Comparison of ENCODE assay signal across 1 cellular context in the genomic region with DNA sequence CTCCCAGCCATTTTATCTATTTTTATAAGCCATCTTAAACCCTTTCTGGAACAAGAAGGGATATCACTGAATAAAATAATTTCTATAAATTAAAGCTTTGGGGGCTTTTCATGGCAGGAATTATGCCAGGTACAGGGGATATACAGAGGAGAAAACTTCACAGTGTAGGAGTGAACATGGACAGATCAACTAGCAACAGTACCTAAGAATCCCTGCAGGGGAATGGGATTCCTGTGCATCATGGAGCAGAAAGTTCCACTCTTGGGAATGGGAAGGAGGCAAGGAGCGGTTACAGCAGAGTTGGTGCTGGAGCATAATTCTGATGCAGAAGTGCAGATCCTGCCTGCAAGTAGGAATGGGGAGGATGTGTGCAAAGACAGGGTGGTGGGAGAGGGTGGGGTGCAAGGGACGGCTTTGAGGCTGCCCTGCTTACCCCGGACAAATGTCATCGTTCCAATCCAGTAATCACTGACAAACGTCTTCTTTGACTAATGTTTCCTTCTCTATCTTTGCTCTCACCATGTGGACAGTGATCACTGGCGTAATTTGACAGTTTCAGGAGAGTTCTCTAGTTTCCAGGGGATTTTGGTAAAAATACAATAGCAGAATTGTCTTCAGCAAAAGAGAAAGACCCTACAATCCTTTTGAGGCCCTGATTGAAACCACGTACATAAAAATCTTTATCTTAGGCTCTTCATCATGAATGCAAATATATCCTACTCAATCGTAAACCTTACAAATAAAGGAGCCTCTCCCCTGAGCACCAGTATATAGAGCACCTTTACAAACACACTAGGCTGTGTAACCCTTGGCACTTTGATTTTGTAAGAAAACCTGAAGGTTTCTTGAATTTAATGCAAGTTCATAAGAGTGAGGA.
TF ChIP-seq lines count a peak whose summit lies in the region.

No MANE protein-coding gene starts in this region.

TF ChIP-seq in WTC11, 78 proteins besides CTCF, POLR2A, EP300 and RAD21:
- TF ChIP-seq, protein P1, sequence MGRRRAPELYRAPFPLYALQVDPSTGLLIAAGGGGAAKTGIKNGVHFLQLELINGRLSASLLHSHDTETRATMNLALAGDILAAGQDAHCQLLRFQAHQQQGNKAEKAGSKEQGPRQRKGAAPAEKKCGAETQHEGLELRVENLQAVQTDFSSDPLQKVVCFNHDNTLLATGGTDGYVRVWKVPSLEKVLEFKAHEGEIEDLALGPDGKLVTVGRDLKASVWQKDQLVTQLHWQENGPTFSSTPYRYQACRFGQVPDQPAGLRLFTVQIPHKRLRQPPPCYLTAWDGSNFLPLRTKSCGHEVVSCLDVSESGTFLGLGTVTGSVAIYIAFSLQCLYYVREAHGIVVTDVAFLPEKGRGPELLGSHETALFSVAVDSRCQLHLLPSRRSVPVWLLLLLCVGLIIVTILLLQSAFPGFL (CRISPR knock-in tag; IDR thresholded peaks at IDR 0.05; ENCODE audit: borderline replicate concordance), result no peak
- TF ChIP-seq NR3C1 (CRISPR knock-in tag; conservative IDR thresholded peaks at IDR 0.05; ENCODE audit: low read depth), result no peak
- no peak for TF ChIP-seq HMGA2 (CRISPR knock-in tag; IDR thresholded peaks at IDR 0.05)
- no peak for TF ChIP-seq IRF2 (CRISPR knock-in tag; IDR thresholded peaks at IDR 0.05; ENCODE audit: borderline replicate concordance, low read depth)
- TF ChIP-seq, protein P2, sequence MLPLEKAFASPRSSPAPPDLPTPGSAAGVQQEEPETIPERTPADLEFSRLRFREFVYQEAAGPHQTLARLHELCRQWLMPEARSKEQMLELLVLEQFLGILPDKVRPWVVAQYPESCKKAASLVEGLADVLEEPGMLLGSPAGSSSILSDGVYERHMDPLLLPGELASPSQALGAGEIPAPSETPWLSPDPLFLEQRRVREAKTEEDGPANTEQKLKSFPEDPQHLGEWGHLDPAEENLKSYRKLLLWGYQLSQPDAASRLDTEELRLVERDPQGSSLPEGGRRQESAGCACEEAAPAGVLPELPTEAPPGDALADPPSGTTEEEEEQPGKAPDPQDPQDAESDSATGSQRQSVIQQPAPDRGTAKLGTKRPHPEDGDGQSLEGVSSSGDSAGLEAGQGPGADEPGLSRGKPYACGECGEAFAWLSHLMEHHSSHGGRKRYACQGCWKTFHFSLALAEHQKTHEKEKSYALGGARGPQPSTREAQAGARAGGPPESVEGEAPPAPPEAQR (CRISPR knock-in tag; IDR thresholded peaks at IDR 0.05), result no peak
- TF ChIP-seq, protein P3, sequence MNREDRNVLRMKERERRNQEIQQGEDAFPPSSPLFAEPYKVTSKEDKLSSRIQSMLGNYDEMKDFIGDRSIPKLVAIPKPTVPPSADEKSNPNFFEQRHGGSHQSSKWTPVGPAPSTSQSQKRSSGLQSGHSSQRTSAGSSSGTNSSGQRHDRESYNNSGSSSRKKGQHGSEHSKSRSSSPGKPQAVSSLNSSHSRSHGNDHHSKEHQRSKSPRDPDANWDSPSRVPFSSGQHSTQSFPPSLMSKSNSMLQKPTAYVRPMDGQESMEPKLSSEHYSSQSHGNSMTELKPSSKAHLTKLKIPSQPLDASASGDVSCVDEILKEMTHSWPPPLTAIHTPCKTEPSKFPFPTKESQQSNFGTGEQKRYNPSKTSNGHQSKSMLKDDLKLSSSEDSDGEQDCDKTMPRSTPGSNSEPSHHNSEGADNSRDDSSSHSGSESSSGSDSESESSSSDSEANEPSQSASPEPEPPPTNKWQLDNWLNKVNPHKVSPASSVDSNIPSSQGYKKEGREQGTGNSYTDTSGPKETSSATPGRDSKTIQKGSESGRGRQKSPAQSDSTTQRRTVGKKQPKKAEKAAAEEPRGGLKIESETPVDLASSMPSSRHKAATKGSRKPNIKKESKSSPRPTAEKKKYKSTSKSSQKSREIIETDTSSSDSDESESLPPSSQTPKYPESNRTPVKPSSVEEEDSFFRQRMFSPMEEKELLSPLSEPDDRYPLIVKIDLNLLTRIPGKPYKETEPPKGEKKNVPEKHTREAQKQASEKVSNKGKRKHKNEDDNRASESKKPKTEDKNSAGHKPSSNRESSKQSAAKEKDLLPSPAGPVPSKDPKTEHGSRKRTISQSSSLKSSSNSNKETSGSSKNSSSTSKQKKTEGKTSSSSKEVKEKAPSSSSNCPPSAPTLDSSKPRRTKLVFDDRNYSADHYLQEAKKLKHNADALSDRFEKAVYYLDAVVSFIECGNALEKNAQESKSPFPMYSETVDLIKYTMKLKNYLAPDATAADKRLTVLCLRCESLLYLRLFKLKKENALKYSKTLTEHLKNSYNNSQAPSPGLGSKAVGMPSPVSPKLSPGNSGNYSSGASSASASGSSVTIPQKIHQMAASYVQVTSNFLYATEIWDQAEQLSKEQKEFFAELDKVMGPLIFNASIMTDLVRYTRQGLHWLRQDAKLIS (CRISPR knock-in tag; IDR thresholded peaks at IDR 0.05; ENCODE audit: borderline replicate concordance), result no peak
- TF ChIP-seq ESRRA (CRISPR knock-in tag; IDR thresholded peaks at IDR 0.05; ENCODE audit: borderline replicate concordance), result no peak
- TF ChIP-seq ZNF671 (CRISPR knock-in tag; IDR thresholded peaks at IDR 0.05), result no peak
- TF ChIP-seq FOXJ3 (CRISPR knock-in tag; IDR thresholded peaks at IDR 0.05; ENCODE audit: borderline replicate concordance), result no peak
- TF ChIP-seq FOXP1 (CRISPR knock-in tag; IDR thresholded peaks at IDR 0.05; ENCODE audit: borderline replicate concordance), result no peak
- TF ChIP-seq GRHL2 (CRISPR knock-in tag; IDR thresholded peaks at IDR 0.05; ENCODE audit: insufficient replicate concordance, severe bottlenecking), result no peak
- TF ChIP-seq, protein P4, sequence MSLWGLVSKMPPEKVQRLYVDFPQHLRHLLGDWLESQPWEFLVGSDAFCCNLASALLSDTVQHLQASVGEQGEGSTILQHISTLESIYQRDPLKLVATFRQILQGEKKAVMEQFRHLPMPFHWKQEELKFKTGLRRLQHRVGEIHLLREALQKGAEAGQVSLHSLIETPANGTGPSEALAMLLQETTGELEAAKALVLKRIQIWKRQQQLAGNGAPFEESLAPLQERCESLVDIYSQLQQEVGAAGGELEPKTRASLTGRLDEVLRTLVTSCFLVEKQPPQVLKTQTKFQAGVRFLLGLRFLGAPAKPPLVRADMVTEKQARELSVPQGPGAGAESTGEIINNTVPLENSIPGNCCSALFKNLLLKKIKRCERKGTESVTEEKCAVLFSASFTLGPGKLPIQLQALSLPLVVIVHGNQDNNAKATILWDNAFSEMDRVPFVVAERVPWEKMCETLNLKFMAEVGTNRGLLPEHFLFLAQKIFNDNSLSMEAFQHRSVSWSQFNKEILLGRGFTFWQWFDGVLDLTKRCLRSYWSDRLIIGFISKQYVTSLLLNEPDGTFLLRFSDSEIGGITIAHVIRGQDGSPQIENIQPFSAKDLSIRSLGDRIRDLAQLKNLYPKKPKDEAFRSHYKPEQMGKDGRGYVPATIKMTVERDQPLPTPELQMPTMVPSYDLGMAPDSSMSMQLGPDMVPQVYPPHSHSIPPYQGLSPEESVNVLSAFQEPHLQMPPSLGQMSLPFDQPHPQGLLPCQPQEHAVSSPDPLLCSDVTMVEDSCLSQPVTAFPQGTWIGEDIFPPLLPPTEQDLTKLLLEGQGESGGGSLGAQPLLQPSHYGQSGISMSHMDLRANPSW (CRISPR knock-in tag; conservative IDR thresholded peaks at IDR 0.05; ENCODE audit: low read depth), result no peak
- no peak for TF ChIP-seq ZNF121 (CRISPR knock-in tag; IDR thresholded peaks at IDR 0.05)
- TF ChIP-seq, protein P5, sequence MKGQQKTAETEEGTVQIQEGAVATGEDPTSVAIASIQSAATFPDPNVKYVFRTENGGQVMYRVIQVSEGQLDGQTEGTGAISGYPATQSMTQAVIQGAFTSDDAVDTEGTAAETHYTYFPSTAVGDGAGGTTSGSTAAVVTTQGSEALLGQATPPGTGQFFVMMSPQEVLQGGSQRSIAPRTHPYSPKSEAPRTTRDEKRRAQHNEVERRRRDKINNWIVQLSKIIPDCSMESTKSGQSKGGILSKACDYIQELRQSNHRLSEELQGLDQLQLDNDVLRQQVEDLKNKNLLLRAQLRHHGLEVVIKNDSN (CRISPR knock-in tag; IDR thresholded peaks at IDR 0.05), result no peak
